9 cellular contexts compared by ENCODE assay signal in the genomic region with DNA sequence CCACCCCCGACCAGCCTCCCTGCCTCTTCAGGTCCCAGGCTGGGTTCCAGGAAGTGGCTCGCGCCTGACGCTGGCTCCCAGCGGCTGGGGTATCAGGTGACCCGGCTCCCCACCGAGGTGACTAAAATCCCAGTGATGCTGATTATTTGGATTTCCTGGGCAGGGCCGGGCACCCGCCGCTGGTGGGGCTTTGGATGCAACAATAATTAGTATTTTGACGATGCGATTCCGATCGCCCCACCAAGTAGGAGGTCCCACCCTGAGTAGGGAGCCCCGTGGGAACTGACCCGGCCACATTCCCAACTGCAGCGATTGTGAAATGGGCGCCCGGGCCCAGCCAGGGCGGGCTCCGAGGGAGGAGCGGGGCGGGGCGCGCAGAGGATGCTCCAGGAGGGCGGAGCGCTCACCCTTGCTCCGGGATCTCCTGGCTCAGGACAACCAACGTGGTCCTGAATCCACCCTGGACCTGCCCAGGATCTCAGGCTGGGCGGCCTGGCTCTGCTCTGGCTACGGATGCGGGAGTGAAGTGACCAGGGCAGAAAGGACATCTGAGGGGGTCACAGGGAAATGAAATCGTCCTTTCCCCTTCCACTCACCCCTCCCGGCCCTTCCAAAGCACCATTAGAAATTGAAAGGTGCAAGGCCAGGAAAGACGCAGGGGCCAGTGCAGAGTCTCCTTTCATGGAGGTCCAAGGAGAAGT. TPM values are rescaled to one million over a fixed set of nuclear protein-coding genes. Genes with fewer than 3 reads are reported as not detected.
A peak's percentile ranks its signal among the peaks of the same experiment; 100 is the strongest.
DNase-seq lines count a peak whose midpoint lies in the region; ATAC-seq and TF ChIP-seq lines count a peak whose summit lies in the region.
"Had no signal": no experiment of that assay in that cellular context is flagged by ENCODE, and none has a peak within 500 bp of the region (broad histone marks: within the 10 kb centered on the region; RNA-seq: fewer than 3 reads in every experiment).

No MANE protein-coding gene starts in this region.

- peak; percentile 85 to 93 (median 89) for ATAC-seq in right lobe of liver
- no peak for ATAC-seq in GM21367 (IDR thresholded peaks at IDR 0.05; ENCODE audit: unreplicated experiment)
- no peak for ATAC-seq in GM21447 (IDR thresholded peaks at IDR 0.05; ENCODE audit: unreplicated experiment)

- DNase-seq in COLO668 (lab: John Stamatoyannopoulos, UW; ENCODE audit: unreplicated experiment) = peak; percentile 42
- peak; percentile 70 for DNase-seq in LoVo (ENCODE audit: low spot score)
- DNase-seq in colonic mucosa = peak; percentile 26
- peak; percentile 42 to 64 (median 60) for DNase-seq in right lobe of liver
- DNase-seq in NOMO-1 treated with dmso at 0.1 percent for 144 hours (lab: John Stamatoyannopoulos, UW; ENCODE audit: unreplicated experiment) = no peak
- no peak for DNase-seq in COLO829 (ENCODE audit: low spot score)

- intact Hi-C loops in colonic mucosa (cut with DNase I) (no loop called here), right lobe of liver (cut with DNase I) (no loop called here)

- TF ChIP-seq CTCF in colonic mucosa (IDR thresholded peaks at IDR 0.05) (no peak), right lobe of liver (IDR thresholded peaks at IDR 0.05) (no peak)

- H3K36me3 ChIP-seq in colonic mucosa (no peaks in the 10 kb centered on the region), right lobe of liver (no peaks in the 10 kb centered on the region)
- H3K36me3 ChIP-seq: uterus had no signal

- no peak overlapping the region for H3K27ac ChIP-seq in colonic mucosa
- H3K27ac ChIP-seq in right lobe of liver = no peak overlapping the region
- H3K27ac ChIP-seq: uterus had no signal

- no peak overlapping the region for H3K9ac ChIP-seq in colonic mucosa (ENCODE audit: low read depth in 2 of 2, low read length in 2 of 2)

- no peaks in the 10 kb centered on the region for H3K9me3 ChIP-seq in colonic mucosa
- H3K9me3 ChIP-seq in right lobe of liver = no peaks in the 10 kb centered on the region
- H3K9me3 ChIP-seq: uterus had no signal

- H3K27me3 ChIP-seq in colonic mucosa (peaks cover 5% of the 10 kb centered on the region), right lobe of liver (no peaks in the 10 kb centered on the region)

- H3K4me1 ChIP-seq in colonic mucosa = no peaks in the 10 kb centered on the region
- no peaks in the 10 kb centered on the region for H3K4me1 ChIP-seq in right lobe of liver
- H3K4me1 ChIP-seq: uterus had no signal

- H3K4me3 ChIP-seq in colonic mucosa (no peak overlapping the region), right lobe of liver (no peak overlapping the region)
- H3K4me3 ChIP-seq: uterus had no signal

- no peak for TF ChIP-seq POLR2A in right lobe of liver (IDR thresholded peaks at IDR 0.05)

- WGBS in right lobe of liver (ENCODE audit: insufficient coverage, low coverage, low lambda C conversion rate, missing lambda C conversion rate) = 8% methylated on average over 29 of the region's 35 CpGs

RNA-seq across cellular contexts. Expression of gene DUSP5, which starts 32.6 kb away (rescaled TPM):
- total RNA-seq in colonic mucosa (10 to 100 TPM in 1 of 2 donors, 1 to 10 TPM in 1; 6.2 to 22.0 TPM), right lobe of liver (10 to 100 TPM in 3 of 6 experiments, 1 to 10 TPM in 3; 2.3 to 47.7 (median 10.8) TPM)

RNA-seq across cellular contexts. Expression of gene SMC3, which starts 37.2 kb away (rescaled TPM):
- total RNA-seq in colonic mucosa = 10 to 100 TPM; 26.9 to 33.0 TPM
- 10 to 100 TPM in 5 of 6 experiments, 1 to 10 TPM in 1; 9.9 to 14.0 (median 11.9) TPM for total RNA-seq in right lobe of liver

Comparison
In these comparisons a context has a peak if more than half of its experiments do, and no peak if none do; other contexts are left out.
1. DNase-seq: peak in COLO668 (single experiment), LoVo (single experiment), colonic mucosa (single experiment) and right lobe of liver (3 of 3); none in NOMO-1 treated with dmso at 0.1 percent for 144 hours (single experiment) and COLO829 (single experiment).
2. ATAC-seq: peak in right lobe of liver (4 of 4); none in GM21367 (single experiment) and GM21447 (single experiment).